ENCODE assay signal across 21 cellular contexts in the genomic region with DNA sequence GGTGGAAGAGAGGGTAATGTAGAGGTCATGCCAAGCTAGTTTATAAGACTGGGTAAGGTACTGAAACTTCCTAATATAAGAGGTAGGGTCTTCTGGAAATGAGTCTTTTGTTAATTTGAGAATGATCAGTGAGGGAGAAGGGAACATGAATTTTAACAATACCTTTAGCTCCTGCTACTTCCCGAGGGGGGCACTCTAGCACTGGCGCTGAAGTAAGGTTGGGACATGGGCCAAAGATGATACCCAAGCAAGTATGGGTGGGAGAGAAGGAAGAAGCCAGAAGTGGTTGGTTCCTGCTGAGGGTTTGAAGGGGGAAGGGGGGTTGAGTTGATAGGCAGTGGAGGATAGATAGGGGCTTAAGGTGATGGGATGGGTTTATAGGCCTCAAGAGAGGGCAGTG. TPM values are rescaled to one million over a fixed set of nuclear protein-coding genes. Genes with fewer than 3 reads are reported as not detected.
"Had no signal": no experiment of that assay in that cellular context is flagged by ENCODE, and none has a peak within 500 bp of the region (broad histone marks: within the 10 kb centered on the region; RNA-seq: fewer than 3 reads in every experiment).

No MANE protein-coding gene starts in this region.

- DNase-seq: KBM-7, MG63, NCI-H1092, NCI-H1105 treated with DMSO at 0.1 percent for 48 hours, NCI-H1417 treated with DMSO at 0.1 percent for 48 hours, NCI-H146, NCI-H1694 treated with DMSO at 0.1 percent for 48 hours, NCI-H1930, NCI-H2081, NCI-H2171, NCI-H226, NCI-H446, NCI-H510A, NCI-H524 treated with DMSO at 0.1 percent for 48 hours, NCI-H69, NCI-H774, SHP77 had no signal

- H3K9me3 ChIP-seq: MG63 had no signal

- H3K27ac ChIP-seq: RWPE1, SK-N-MC had no signal

- H3K36me3 ChIP-seq: MG63 had no signal

- H3K27me3 ChIP-seq: MG63 had no signal

- H3K4me3 ChIP-seq: MG63, SK-N-MC had no signal

- ATAC-seq: Panc1 had no signal

RNA-seq across cellular contexts. Expression of gene RNASE6, which starts 53.8 kb away (rescaled TPM):
- total RNA-seq: HT-29 had no signal

RNA-seq across cellular contexts. Expression of gene RNASE3, which starts 56.3 kb away (rescaled TPM):
- total RNA-seq: HT-29 had no signal
